Comparison of ENCODE assay signal across 1 cellular context in genomic region chr15:101446527-101447167, GRCh38.
A peak's percentile ranks its signal among the peaks of the same experiment; 100 is the strongest.
TF ChIP-seq lines count a peak whose summit lies in the region.

No MANE protein-coding gene starts in this region.

TF ChIP-seq in HepG2, 621 proteins besides CTCF, POLR2A, EP300 and RAD21 (continued from another document and continues in another):
- TF ChIP-seq ZNF407 (CRISPR knock-in tag; IDR thresholded peaks at IDR 0.05; ENCODE audit: not compliant biosample characterization): no peak
- TF ChIP-seq ZFP36L1 (CRISPR knock-in tag; IDR thresholded peaks at IDR 0.05): no peak
- TF ChIP-seq SNAI1 (CRISPR knock-in tag; IDR thresholded peaks at IDR 0.05; ENCODE audit: borderline replicate concordance): no peak
- no peak for TF ChIP-seq RELA (CRISPR knock-in tag; IDR thresholded peaks at IDR 0.05)
- TF ChIP-seq ZNF549 (CRISPR knock-in tag; IDR thresholded peaks at IDR 0.05): no peak
- TF ChIP-seq ZNF546 (CRISPR knock-in tag; conservative IDR thresholded peaks at IDR 0.05): no peak
- no peak for TF ChIP-seq ZNF124 (CRISPR knock-in tag; IDR thresholded peaks at IDR 0.05)
- no peak for TF ChIP-seq ZNF558 (CRISPR knock-in tag; IDR thresholded peaks at IDR 0.05; ENCODE audit: borderline replicate concordance)
- TF ChIP-seq ETS1 (CRISPR knock-in tag; IDR thresholded peaks at IDR 0.05): no peak
- no peak for TF ChIP-seq ZBTB39 (CRISPR knock-in tag; IDR thresholded peaks at IDR 0.05)
- TF ChIP-seq TAF15 (IDR thresholded peaks at IDR 0.05; ENCODE audit: low read depth, low read length, poor library complexity, severe bottlenecking): no peak
- no peak for TF ChIP-seq PHF21A (CRISPR knock-in tag; IDR thresholded peaks at IDR 0.05)
- no peak for TF ChIP-seq MXD1 (CRISPR knock-in tag; IDR thresholded peaks at IDR 0.05)
- no peak for TF ChIP-seq ZBTB3 (CRISPR knock-in tag; IDR thresholded peaks at IDR 0.05; ENCODE audit: borderline replicate concordance, low read depth)
- no peak for TF ChIP-seq RFX3 (CRISPR knock-in tag; IDR thresholded peaks at IDR 0.05)
- no peak; the same call in 1 of the 2 replicates for TF ChIP-seq HNF4A (CRISPR knock-in tag; IDR thresholded peaks at IDR 0.05)
- TF ChIP-seq ZGPAT (CRISPR knock-in tag; IDR thresholded peaks at IDR 0.05): peak; percentile 38; the same call in 1 of the 2 replicates
- TF ChIP-seq SNRNP70 (IDR thresholded peaks at IDR 0.05; ENCODE audit: low read depth, low read length): no peak
- TF ChIP-seq YEATS4 (CRISPR knock-in tag; IDR thresholded peaks at IDR 0.05; ENCODE audit: borderline replicate concordance): no peak
- no peak for TF ChIP-seq MZF1 (CRISPR knock-in tag; IDR thresholded peaks at IDR 0.05; ENCODE audit: borderline replicate concordance)
- TF ChIP-seq ZNF839 (CRISPR knock-in tag; IDR thresholded peaks at IDR 0.05; ENCODE audit: borderline replicate concordance): no peak
- no peak for TF ChIP-seq PITX1 (CRISPR knock-in tag; IDR thresholded peaks at IDR 0.05)
- TF ChIP-seq ZNF703 (CRISPR knock-in tag; IDR thresholded peaks at IDR 0.05; ENCODE audit: borderline replicate concordance): no peak
- TF ChIP-seq ZBTB42 (CRISPR knock-in tag; IDR thresholded peaks at IDR 0.05): no peak
- no peak for TF ChIP-seq ZNF777 (CRISPR knock-in tag; IDR thresholded peaks at IDR 0.05)
- TF ChIP-seq ZNF292 (CRISPR knock-in tag; IDR thresholded peaks at IDR 0.05; ENCODE audit: borderline replicate concordance, low read depth): 0 out of 2 replicates have a peak, but pooled peaks have one; percentile 63
- TF ChIP-seq ZZZ3 (CRISPR knock-in tag; IDR thresholded peaks at IDR 0.05; ENCODE audit: borderline replicate concordance): no peak
- no peak for TF ChIP-seq DDIT3 (CRISPR knock-in tag; IDR thresholded peaks at IDR 0.05)
- TF ChIP-seq CHD4 (IDR thresholded peaks at IDR 0.05; ENCODE audit: borderline replicate concordance, low read length): 0 out of 2 replicates have a peak, but pooled peaks have one; percentile 8
- no peak for TF ChIP-seq ZNF761 (CRISPR knock-in tag; conservative IDR thresholded peaks at IDR 0.05)
- no peak for TF ChIP-seq MTF1 (CRISPR knock-in tag; IDR thresholded peaks at IDR 0.05)
- no peak for TF ChIP-seq TIGD3 (CRISPR knock-in tag; IDR thresholded peaks at IDR 0.05; ENCODE audit: borderline replicate concordance)
- TF ChIP-seq POLR2AphosphoS2 (IDR thresholded peaks at IDR 0.05; ENCODE audit: low read depth, low read length): no peak
- TF ChIP-seq RXRA (CRISPR knock-in tag; IDR thresholded peaks at IDR 0.05): peak; percentile 87
- no peak for TF ChIP-seq ELK4 (CRISPR knock-in tag; IDR thresholded peaks at IDR 0.05; ENCODE audit: borderline replicate concordance)
- TF ChIP-seq PBX2 (CRISPR knock-in tag; IDR thresholded peaks at IDR 0.05): no peak
- peak; percentile 62 for TF ChIP-seq SAP130 (CRISPR knock-in tag; IDR thresholded peaks at IDR 0.05; ENCODE audit: low read depth)
- no peak for TF ChIP-seq MLLT10 (CRISPR knock-in tag; IDR thresholded peaks at IDR 0.05)
- no peak for TF ChIP-seq ZMAT5 (CRISPR knock-in tag; IDR thresholded peaks at IDR 0.05; ENCODE audit: borderline replicate concordance, low read depth)
- TF ChIP-seq ETV5 (CRISPR knock-in tag; IDR thresholded peaks at IDR 0.05; ENCODE audit: borderline replicate concordance): peak; percentile 13; the same call in 1 of the 2 replicates
